2 cellular contexts compared by ENCODE assay signal in genomic region chr16:22007509-22008214, GRCh38.
TF ChIP-seq lines count a peak whose summit lies in the region.

MOSMO (plus strand) TSS chr16:22008111; CDS start chr16:22008302, 191 bp downstream.

TF ChIP-seq in HCT116, 20 proteins besides CTCF, POLR2A, EP300 and RAD21:
- no peak for TF ChIP-seq ELF1 (IDR thresholded peaks at IDR 0.05; ENCODE audit: borderline replicate concordance, low read depth)
- TF ChIP-seq EZH2 (IDR thresholded peaks at IDR 0.05) = no peak
- no peak for TF ChIP-seq CEBPB (IDR thresholded peaks at IDR 0.05; ENCODE audit: low read depth)
- TF ChIP-seq SRF (IDR thresholded peaks at IDR 0.05; ENCODE audit: low read depth) = no peak
- TF ChIP-seq MAX (IDR thresholded peaks at IDR 0.05) = peak; percentile 51; the same call in 1 of the 2 replicates
- peak; percentile 64 for TF ChIP-seq ZFX (IDR thresholded peaks at IDR 0.05)
- TF ChIP-seq REST (IDR thresholded peaks at IDR 0.05; ENCODE audit: low read depth) = peak; percentile 50
- TF ChIP-seq ATF3 (IDR thresholded peaks at IDR 0.05) = no peak
- TF ChIP-seq SIN3A (IDR thresholded peaks at IDR 0.05; ENCODE audit: low read depth) = peak; percentile 25; the same call in 1 of the 2 replicates
- peak; percentile 73 for TF ChIP-seq POLR2AphosphoS5 (IDR thresholded peaks at IDR 0.05; ENCODE audit: low read depth, low read length)
- TF ChIP-seq EGR1 (IDR thresholded peaks at IDR 0.05; ENCODE audit: low read depth) = no peak
- TF ChIP-seq SP1 (IDR thresholded peaks at IDR 0.05; ENCODE audit: low read depth) = no peak
- TF ChIP-seq EZH2phosphoT487 (IDR thresholded peaks at IDR 0.05; ENCODE audit: borderline replicate concordance) = no peak

TF ChIP-seq in H1, 55 proteins besides CTCF, POLR2A, EP300 and RAD21:
- peak; percentile 87; the same call in 1 of the 2 replicates for TF ChIP-seq GABPA (IDR thresholded peaks at IDR 0.05; ENCODE audit: borderline replicate concordance, insufficient read depth, low read length)
- peak; percentile 56 for TF ChIP-seq KDM4A (IDR thresholded peaks at IDR 0.05; ENCODE audit: low read depth, low read length, severe bottlenecking)
- TF ChIP-seq TAF1 (IDR thresholded peaks at IDR 0.05; ENCODE audit: low read depth, low read length) = peak; percentile 32; the same call in 1 of the 2 replicates
- no peak for TF ChIP-seq TAF7 (optimal IDR thresholded peaks at IDR 0.05; ENCODE audit: borderline replicate concordance, low read depth, low read length)
- TF ChIP-seq ATF3 (IDR thresholded peaks at IDR 0.05; ENCODE audit: insufficient read depth, low read depth, low read length) = no peak
- TF ChIP-seq RFX5 (IDR thresholded peaks at IDR 0.05; ENCODE audit: borderline replicate concordance, low read depth, low read length) = no peak
- no peak for TF ChIP-seq SP1 (IDR thresholded peaks at IDR 0.05; ENCODE audit: low read depth, low read length)
- peak; percentile 65; the same call in 1 of the 2 replicates for TF ChIP-seq RBBP5 (IDR thresholded peaks at IDR 0.05; ENCODE audit: borderline replicate concordance, low read depth, low read length)
- 0 out of 4 replicates have a peak, but pooled peaks have one; percentile 15 to 29 for TF ChIP-seq HDAC2 (IDR thresholded peaks at IDR 0.05; ENCODE audit: borderline replicate concordance in 1 of 2, low read depth in 2 of 2, low read length in 2 of 2)
- TF ChIP-seq ASH2L (IDR thresholded peaks at IDR 0.05; ENCODE audit: low read length) = peak; percentile 89
- TF ChIP-seq CHD2 (IDR thresholded peaks at IDR 0.05; ENCODE audit: low read length) = no peak
- TF ChIP-seq PHF8 (conservative IDR thresholded peaks at IDR 0.05; ENCODE audit: low read depth, low read length) = peak; percentile 60; the same call in 1 of the 2 replicates
- peak; percentile 71 to 87; a peak in 3 of 4 replicates for TF ChIP-seq SIN3A (conservative IDR thresholded peaks at IDR 0.05 in 1 of 2, IDR thresholded peaks at IDR 0.05 in 1 of 2; ENCODE audit: low read depth in 1 of 2, low read length in 2 of 2)
- TF ChIP-seq TBP (IDR thresholded peaks at IDR 0.05; ENCODE audit: low read depth, low read length) = peak; percentile 32; the same call in 1 of the 2 replicates
